1 cellular context compared by ENCODE assay signal in the genomic region with DNA sequence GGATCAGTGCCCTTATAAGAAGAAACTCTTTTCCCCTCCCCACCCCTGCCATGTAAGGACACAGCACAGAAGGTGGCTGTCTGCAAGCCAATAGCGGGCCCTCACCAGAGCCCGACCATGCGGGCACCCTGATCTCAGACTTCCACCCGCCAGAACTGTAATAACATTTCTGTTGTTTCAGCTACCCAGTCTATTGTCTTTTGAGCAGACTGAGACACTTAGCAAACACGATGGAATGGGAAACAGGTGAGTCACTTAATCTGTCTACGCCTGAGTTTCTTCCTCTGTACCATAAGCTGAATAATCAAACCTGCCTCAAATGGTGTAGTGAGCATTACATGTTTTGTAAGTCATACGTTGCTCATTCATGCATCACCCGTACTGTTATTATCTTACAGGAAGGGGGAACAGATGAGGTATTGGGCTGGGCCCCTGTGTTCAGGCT.
TF ChIP-seq lines count a peak whose summit lies in the region.

No MANE protein-coding gene starts in this region.

TF ChIP-seq in GM23338, 12 proteins besides CTCF, POLR2A, EP300 and RAD21 (continued from another document):
- TF ChIP-seq, protein P1, sequence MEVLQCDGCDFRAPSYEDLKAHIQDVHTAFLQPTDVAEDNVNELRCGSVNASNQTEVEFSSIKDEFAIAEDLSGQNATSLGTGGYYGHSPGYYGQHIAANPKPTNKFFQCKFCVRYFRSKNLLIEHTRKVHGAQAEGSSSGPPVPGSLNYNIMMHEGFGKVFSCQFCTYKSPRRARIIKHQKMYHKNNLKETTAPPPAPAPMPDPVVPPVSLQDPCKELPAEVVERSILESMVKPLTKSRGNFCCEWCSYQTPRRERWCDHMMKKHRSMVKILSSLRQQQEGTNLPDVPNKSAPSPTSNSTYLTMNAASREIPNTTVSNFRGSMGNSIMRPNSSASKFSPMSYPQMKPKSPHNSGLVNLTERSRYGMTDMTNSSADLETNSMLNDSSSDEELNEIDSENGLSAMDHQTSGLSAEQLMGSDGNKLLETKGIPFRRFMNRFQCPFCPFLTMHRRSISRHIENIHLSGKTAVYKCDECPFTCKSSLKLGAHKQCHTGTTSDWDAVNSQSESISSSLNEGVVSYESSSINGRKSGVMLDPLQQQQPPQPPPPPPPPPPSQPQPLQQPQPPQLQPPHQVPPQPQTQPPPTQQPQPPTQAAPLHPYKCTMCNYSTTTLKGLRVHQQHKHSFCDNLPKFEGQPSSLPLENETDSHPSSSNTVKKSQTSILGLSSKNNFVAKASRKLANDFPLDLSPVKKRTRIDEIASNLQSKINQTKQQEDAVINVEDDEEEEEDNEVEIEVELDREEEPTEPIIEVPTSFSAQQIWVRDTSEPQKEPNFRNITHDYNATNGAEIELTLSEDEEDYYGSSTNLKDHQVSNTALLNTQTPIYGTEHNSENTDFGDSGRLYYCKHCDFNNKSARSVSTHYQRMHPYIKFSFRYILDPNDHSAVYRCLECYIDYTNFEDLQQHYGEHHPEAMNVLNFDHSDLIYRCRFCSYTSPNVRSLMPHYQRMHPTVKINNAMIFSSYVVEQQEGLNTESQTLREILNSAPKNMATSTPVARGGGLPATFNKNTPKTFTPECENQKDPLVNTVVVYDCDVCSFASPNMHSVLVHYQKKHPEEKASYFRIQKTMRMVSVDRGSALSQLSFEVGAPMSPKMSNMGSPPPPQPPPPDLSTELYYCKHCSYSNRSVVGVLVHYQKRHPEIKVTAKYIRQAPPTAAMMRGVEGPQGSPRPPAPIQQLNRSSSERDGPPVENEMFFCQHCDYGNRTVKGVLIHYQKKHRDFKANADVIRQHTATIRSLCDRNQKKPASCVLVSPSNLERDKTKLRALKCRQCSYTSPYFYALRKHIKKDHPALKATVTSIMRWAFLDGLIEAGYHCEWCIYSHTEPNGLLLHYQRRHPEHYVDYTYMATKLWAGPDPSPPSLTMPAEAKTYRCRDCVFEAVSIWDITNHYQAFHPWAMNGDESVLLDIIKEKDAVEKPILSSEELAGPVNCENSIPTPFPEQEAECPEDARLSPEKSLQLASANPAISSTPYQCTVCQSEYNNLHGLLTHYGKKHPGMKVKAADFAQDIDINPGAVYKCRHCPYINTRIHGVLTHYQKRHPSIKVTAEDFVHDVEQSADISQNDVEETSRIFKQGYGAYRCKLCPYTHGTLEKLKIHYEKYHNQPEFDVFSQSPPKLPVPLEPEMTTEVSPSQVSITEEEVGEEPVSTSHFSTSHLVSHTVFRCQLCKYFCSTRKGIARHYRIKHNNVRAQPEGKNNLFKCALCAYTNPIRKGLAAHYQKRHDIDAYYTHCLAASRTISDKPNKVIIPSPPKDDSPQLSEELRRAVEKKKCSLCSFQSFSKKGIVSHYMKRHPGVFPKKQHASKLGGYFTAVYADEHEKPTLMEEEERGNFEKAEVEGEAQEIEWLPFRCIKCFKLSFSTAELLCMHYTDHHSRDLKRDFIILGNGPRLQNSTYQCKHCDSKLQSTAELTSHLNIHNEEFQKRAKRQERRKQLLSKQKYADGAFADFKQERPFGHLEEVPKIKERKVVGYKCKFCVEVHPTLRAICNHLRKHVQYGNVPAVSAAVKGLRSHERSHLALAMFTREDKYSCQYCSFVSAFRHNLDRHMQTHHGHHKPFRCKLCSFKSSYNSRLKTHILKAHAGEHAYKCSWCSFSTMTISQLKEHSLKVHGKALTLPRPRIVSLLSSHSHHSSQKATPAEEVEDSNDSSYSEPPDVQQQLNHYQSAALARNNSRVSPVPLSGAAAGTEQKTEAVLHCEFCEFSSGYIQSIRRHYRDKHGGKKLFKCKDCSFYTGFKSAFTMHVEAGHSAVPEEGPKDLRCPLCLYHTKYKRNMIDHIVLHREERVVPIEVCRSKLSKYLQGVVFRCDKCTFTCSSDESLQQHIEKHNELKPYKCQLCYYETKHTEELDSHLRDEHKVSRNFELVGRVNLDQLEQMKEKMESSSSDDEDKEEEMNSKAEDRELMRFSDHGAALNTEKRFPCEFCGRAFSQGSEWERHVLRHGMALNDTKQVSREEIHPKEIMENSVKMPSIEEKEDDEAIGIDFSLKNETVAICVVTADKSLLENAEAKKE (CRISPR knock-in tag; IDR thresholded peaks at IDR 0.05): no peak
- TF ChIP-seq NANOG (IDR thresholded peaks at IDR 0.05; ENCODE audit: borderline replicate concordance) (no peak), ZNF331 (CRISPR knock-in tag; IDR thresholded peaks at IDR 0.05; ENCODE audit: low read depth) (no peak), CREB1 (CRISPR knock-in tag; IDR thresholded peaks at IDR 0.05; ENCODE audit: low read depth) (no peak), EZH2phosphoT487 (IDR thresholded peaks at IDR 0.05; ENCODE audit: unreplicated experiment) (no peak), POLR2AphosphoS5 (IDR thresholded peaks at IDR 0.05; ENCODE audit: low read depth) (no peak), JUNB (IDR thresholded peaks at IDR 0.05; ENCODE audit: unreplicated experiment) (no peak)
- TF ChIP-seq, protein P2, sequence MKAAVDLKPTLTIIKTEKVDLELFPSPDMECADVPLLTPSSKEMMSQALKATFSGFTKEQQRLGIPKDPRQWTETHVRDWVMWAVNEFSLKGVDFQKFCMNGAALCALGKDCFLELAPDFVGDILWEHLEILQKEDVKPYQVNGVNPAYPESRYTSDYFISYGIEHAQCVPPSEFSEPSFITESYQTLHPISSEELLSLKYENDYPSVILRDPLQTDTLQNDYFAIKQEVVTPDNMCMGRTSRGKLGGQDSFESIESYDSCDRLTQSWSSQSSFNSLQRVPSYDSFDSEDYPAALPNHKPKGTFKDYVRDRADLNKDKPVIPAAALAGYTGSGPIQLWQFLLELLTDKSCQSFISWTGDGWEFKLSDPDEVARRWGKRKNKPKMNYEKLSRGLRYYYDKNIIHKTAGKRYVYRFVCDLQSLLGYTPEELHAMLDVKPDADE (IDR thresholded peaks at IDR 0.05): no peak
